2 cellular contexts compared by ENCODE assay signal in the genomic region with DNA sequence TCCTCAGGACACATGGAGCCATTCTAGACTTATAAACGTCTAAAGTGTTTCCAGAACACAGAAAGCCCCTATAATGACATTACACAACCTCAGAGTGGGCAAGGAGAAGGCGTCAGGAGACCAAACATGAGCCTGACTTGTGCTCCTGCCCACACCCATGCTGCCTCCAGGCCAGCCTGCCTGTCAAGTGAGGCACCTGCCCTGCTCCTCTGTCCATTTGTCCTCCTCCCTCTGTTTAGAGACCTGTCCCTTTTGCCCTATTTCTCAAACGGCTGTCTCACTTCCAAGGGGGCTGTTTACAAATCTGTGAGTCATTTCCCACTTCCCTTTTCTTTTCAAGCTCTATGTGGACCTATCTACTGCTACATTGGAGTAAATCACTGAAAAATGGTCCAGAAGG.
A peak's percentile ranks its signal among the peaks of the same experiment; 100 is the strongest.
TF ChIP-seq lines count a peak whose summit lies in the region.

No MANE protein-coding gene starts in this region.

TF ChIP-seq in liver, 16 proteins besides CTCF, POLR2A, EP300 and RAD21 (continued from another document):
- TF ChIP-seq, protein P1, sequence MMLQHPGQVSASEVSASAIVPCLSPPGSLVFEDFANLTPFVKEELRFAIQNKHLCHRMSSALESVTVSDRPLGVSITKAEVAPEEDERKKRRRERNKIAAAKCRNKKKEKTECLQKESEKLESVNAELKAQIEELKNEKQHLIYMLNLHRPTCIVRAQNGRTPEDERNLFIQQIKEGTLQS (IDR thresholded peaks at IDR 0.05), result no peak
- TF ChIP-seq FOXA2 (IDR thresholded peaks at IDR 0.05), result peak; percentile 61
- peak in 1 of 2 donors; percentile 88 for TF ChIP-seq JUND (IDR thresholded peaks at IDR 0.05)
- peak in 1 of 2 donors; percentile 32 for TF ChIP-seq RXRA (IDR thresholded peaks at IDR 0.05)
- TF ChIP-seq HNF4A (conservative IDR thresholded peaks at IDR 0.05), result peak in 1 of 2 donors; percentile 50

TF ChIP-seq in GM23338, 12 proteins besides CTCF, POLR2A, EP300 and RAD21:
- TF ChIP-seq, protein P2, sequence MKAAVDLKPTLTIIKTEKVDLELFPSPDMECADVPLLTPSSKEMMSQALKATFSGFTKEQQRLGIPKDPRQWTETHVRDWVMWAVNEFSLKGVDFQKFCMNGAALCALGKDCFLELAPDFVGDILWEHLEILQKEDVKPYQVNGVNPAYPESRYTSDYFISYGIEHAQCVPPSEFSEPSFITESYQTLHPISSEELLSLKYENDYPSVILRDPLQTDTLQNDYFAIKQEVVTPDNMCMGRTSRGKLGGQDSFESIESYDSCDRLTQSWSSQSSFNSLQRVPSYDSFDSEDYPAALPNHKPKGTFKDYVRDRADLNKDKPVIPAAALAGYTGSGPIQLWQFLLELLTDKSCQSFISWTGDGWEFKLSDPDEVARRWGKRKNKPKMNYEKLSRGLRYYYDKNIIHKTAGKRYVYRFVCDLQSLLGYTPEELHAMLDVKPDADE (IDR thresholded peaks at IDR 0.05), result no peak
- TF ChIP-seq, protein P3, sequence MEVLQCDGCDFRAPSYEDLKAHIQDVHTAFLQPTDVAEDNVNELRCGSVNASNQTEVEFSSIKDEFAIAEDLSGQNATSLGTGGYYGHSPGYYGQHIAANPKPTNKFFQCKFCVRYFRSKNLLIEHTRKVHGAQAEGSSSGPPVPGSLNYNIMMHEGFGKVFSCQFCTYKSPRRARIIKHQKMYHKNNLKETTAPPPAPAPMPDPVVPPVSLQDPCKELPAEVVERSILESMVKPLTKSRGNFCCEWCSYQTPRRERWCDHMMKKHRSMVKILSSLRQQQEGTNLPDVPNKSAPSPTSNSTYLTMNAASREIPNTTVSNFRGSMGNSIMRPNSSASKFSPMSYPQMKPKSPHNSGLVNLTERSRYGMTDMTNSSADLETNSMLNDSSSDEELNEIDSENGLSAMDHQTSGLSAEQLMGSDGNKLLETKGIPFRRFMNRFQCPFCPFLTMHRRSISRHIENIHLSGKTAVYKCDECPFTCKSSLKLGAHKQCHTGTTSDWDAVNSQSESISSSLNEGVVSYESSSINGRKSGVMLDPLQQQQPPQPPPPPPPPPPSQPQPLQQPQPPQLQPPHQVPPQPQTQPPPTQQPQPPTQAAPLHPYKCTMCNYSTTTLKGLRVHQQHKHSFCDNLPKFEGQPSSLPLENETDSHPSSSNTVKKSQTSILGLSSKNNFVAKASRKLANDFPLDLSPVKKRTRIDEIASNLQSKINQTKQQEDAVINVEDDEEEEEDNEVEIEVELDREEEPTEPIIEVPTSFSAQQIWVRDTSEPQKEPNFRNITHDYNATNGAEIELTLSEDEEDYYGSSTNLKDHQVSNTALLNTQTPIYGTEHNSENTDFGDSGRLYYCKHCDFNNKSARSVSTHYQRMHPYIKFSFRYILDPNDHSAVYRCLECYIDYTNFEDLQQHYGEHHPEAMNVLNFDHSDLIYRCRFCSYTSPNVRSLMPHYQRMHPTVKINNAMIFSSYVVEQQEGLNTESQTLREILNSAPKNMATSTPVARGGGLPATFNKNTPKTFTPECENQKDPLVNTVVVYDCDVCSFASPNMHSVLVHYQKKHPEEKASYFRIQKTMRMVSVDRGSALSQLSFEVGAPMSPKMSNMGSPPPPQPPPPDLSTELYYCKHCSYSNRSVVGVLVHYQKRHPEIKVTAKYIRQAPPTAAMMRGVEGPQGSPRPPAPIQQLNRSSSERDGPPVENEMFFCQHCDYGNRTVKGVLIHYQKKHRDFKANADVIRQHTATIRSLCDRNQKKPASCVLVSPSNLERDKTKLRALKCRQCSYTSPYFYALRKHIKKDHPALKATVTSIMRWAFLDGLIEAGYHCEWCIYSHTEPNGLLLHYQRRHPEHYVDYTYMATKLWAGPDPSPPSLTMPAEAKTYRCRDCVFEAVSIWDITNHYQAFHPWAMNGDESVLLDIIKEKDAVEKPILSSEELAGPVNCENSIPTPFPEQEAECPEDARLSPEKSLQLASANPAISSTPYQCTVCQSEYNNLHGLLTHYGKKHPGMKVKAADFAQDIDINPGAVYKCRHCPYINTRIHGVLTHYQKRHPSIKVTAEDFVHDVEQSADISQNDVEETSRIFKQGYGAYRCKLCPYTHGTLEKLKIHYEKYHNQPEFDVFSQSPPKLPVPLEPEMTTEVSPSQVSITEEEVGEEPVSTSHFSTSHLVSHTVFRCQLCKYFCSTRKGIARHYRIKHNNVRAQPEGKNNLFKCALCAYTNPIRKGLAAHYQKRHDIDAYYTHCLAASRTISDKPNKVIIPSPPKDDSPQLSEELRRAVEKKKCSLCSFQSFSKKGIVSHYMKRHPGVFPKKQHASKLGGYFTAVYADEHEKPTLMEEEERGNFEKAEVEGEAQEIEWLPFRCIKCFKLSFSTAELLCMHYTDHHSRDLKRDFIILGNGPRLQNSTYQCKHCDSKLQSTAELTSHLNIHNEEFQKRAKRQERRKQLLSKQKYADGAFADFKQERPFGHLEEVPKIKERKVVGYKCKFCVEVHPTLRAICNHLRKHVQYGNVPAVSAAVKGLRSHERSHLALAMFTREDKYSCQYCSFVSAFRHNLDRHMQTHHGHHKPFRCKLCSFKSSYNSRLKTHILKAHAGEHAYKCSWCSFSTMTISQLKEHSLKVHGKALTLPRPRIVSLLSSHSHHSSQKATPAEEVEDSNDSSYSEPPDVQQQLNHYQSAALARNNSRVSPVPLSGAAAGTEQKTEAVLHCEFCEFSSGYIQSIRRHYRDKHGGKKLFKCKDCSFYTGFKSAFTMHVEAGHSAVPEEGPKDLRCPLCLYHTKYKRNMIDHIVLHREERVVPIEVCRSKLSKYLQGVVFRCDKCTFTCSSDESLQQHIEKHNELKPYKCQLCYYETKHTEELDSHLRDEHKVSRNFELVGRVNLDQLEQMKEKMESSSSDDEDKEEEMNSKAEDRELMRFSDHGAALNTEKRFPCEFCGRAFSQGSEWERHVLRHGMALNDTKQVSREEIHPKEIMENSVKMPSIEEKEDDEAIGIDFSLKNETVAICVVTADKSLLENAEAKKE (CRISPR knock-in tag; IDR thresholded peaks at IDR 0.05), result no peak
- no peak for TF ChIP-seq EZH2phosphoT487 (IDR thresholded peaks at IDR 0.05; ENCODE audit: unreplicated experiment)
- TF ChIP-seq EZH2 (IDR thresholded peaks at IDR 0.05; ENCODE audit: low read depth, unreplicated experiment), result no peak
- TF ChIP-seq, protein P4, sequence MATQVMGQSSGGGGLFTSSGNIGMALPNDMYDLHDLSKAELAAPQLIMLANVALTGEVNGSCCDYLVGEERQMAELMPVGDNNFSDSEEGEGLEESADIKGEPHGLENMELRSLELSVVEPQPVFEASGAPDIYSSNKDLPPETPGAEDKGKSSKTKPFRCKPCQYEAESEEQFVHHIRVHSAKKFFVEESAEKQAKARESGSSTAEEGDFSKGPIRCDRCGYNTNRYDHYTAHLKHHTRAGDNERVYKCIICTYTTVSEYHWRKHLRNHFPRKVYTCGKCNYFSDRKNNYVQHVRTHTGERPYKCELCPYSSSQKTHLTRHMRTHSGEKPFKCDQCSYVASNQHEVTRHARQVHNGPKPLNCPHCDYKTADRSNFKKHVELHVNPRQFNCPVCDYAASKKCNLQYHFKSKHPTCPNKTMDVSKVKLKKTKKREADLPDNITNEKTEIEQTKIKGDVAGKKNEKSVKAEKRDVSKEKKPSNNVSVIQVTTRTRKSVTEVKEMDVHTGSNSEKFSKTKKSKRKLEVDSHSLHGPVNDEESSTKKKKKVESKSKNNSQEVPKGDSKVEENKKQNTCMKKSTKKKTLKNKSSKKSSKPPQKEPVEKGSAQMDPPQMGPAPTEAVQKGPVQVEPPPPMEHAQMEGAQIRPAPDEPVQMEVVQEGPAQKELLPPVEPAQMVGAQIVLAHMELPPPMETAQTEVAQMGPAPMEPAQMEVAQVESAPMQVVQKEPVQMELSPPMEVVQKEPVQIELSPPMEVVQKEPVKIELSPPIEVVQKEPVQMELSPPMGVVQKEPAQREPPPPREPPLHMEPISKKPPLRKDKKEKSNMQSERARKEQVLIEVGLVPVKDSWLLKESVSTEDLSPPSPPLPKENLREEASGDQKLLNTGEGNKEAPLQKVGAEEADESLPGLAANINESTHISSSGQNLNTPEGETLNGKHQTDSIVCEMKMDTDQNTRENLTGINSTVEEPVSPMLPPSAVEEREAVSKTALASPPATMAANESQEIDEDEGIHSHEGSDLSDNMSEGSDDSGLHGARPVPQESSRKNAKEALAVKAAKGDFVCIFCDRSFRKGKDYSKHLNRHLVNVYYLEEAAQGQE (IDR thresholded peaks at IDR 0.05; ENCODE audit: unreplicated experiment), result no peak
